1 cellular context compared by ENCODE assay signal in the genomic region with DNA sequence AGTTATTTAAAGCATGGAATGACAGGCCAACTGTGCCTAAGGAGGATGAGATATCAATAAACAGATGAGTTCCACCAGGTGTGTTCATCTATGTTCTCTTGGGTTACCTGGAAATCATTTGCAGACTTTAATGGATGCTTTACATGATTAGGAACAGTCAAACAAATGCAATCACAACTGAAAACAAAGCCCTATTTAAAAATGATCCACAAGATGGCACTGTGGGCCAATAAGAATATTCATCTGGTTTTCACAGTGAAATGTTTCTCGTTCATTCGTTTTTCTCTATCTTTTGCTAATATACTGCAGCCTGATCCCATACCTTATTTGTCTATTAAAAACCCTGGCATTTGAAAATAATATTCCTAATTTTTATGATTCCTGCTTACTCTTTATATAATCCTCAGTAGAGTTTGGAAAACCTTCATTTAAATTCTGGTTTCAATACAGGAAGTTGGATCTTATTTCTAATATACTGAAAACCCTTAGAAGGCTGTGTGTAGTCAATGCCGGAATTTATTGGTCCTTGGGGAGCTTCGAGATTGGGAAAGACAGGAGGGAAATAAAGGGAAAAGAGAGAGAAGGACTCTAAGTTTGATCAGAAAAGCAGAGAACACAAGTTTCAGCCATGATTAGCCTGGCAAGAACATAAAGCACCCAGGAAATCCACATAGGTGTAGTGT.
TF ChIP-seq lines count a peak whose summit lies in the region.

No MANE protein-coding gene starts in this region.

TF ChIP-seq in endothelial cell of umbilical vein, 7 proteins besides CTCF, POLR2A, EP300 and RAD21:
- TF ChIP-seq JUN (IDR thresholded peaks at IDR 0.05; ENCODE audit: borderline replicate concordance, insufficient read depth, insufficient read length, low read depth) (no peak), POLR2AphosphoS5 (IDR thresholded peaks at IDR 0.05; ENCODE audit: insufficient read depth, low read depth, low read length) (no peak), FOS (IDR thresholded peaks at IDR 0.05; ENCODE audit: borderline replicate concordance, insufficient read depth, low read length) (no peak), MYC (IDR thresholded peaks at IDR 0.05; ENCODE audit: low read depth, low read length) (no peak), GATA2 (IDR thresholded peaks at IDR 0.05; ENCODE audit: insufficient read depth, insufficient read length, low read depth, low read length) (no peak), EZH2 (IDR thresholded peaks at IDR 0.05; ENCODE audit: borderline replicate concordance, low read depth, low read length, severe bottlenecking) (no peak)
- TF ChIP-seq, protein P1, sequence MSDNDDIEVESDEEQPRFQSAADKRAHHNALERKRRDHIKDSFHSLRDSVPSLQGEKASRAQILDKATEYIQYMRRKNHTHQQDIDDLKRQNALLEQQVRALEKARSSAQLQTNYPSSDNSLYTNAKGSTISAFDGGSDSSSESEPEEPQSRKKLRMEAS (IDR thresholded peaks at IDR 0.05; ENCODE audit: insufficient read depth, insufficient read length), result no peak
